40 cellular contexts compared by ENCODE assay signal in the genomic region with DNA sequence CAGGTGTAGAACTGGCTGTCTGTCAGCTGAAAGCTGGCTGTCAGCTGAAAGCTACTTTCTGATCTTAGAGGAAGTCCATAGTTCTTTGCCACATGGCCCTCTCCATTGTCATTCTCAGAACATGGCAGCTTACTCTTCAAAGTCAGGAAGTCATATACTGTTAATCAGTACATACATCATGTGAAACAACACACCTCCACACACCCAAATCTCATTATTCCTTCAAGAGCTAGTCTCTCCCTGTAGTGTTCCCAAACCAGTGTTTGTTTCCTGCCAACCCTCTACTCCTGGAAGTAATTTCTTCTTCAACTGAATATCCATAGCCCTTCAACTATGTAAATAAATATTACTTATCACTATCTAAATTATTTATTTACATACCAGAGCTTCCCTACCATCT. TPM values are rescaled to one million over a fixed set of nuclear protein-coding genes. Genes with fewer than 3 reads are reported as not detected.
"Had no signal": no experiment of that assay in that cellular context is flagged by ENCODE, and none has a peak within 500 bp of the region (broad histone marks: within the 10 kb centered on the region; RNA-seq: fewer than 3 reads in every experiment).

No MANE protein-coding gene starts in this region.

- ATAC-seq: activated naive CD4-positive, alpha-beta T cell treated with anti-CD3 and anti-CD28 coated beads, Interleukin-2, amount 50 U/mL, for 72 hours; activated naive CD8-positive, alpha-beta T cell treated with anti-CD3 and anti-CD28 coated beads, Interleukin-2, amount 50 U/mL, for 24 hours; activated T-cell treated with anti-CD3 and anti-CD28 coated beads, Interleukin-2, amount 50 U/mL, for 4 hours; activated T-cell treated with anti-CD3 and anti-CD28 coated beads, Interleukin-2, amount 50 U/mL, for 72 hours; activated T-helper 17 cell treated with anti-CD3 and anti-CD28 coated beads, Interleukin-2, amount 50 U/mL, for 72 hours; body of pancreas had no signal

- H3K4me1 ChIP-seq: adrenal gland, ascending aorta, body of pancreas, breast epithelium had no signal

- H3K4me3 ChIP-seq: adrenal gland, ascending aorta, body of pancreas, breast epithelium, cardiac muscle cell had no signal

- H3K36me3 ChIP-seq: adrenal gland, ascending aorta, brain microvascular endothelial cell, breast epithelium, cardiac muscle cell had no signal

- H3K27me3 ChIP-seq: adrenal gland, ascending aorta, body of pancreas, brain microvascular endothelial cell, breast epithelium, cardiac muscle cell had no signal

- H3K9me3 ChIP-seq: ascending aorta, body of pancreas had no signal

- H3K27ac ChIP-seq: adrenal gland, ascending aorta, body of pancreas, brain microvascular endothelial cell, breast epithelium, cardiac muscle cell had no signal

- DNase-seq: activated effector memory CD4-positive, alpha-beta T cell treated with anti-CD3 and anti-CD28 coated beads, Interleukin-2, amount 50 U/mL, for 16 hours; activated effector memory CD4-positive, alpha-beta T cell treated with Interleukin-2 at 50 U/mL for 16 hours; activated gamma-delta T cell; activated gamma-delta T cell treated with Interleukin-2 at 50 U/mL for 16 hours; activated naive CD4-positive, alpha-beta T cell; activated naive CD4-positive, alpha-beta T cell treated with anti-CD3 and anti-CD28 coated beads for 36 hours; activated naive CD4-positive, alpha-beta T cell treated with anti-CD3 and anti-CD28 coated beads, Interleukin-2, amount 10 ng/mL, durations not matched to agents 7 days and 5 days; activated naive CD4-positive, alpha-beta T cell treated with anti-CD3 and anti-CD28 coated beads, Interleukin-2, amount 50 U/mL, for 16 hours; activated naive CD4-positive, alpha-beta T cell treated with Interleukin-2 at 50 U/mL for 16 hours; activated naive CD8-positive, alpha-beta T cell treated with anti-CD3 and anti-CD28 coated beads for 36 hours; activated naive CD8-positive, alpha-beta T cell treated with anti-CD3 and anti-CD28 coated beads, Interleukin-2, amount 10 ng/mL, durations not matched to agents 7 days and 5 days; activated naive CD8-positive, alpha-beta T cell treated with anti-CD3 and anti-CD28 coated beads, Interleukin-2, amount 50 U/mL, for 24 hours; activated T-cell treated with anti-CD3 and anti-CD28 coated beads, Interleukin-2, amount 50 U/mL, for 1 hour; activated T-cell treated with anti-CD3 and anti-CD28 coated beads, Interleukin-2, amount 50 U/mL, for 24 hours; activated T-cell treated with anti-CD3 and anti-CD28 coated beads, Interleukin-2, amount 50 U/mL, for 4 hours; activated T-cell treated with anti-CD3 and anti-CD28 coated beads, Interleukin-2, amount 50 U/mL, for 48 hours; activated T-cell treated with anti-CD3 and anti-CD28 coated beads, Interleukin-2, amount 50 U/mL, for 72 hours; adrenal gland; amniotic stem cell; amygdala; anterior cingulate cortex; aorta; body of pancreas; brain microvascular endothelial cell; caudate nucleus; central memory CD4-positive, alpha-beta T cell; cerebellar nuclear complex had no signal

RNA-seq across cellular contexts. Expression of a gene that starts 58.9 kb away (rescaled TPM):
- total RNA-seq: activated naive CD4-positive, alpha-beta T cell treated with anti-CD3 and anti-CD28 coated beads for 36 hours; activated naive CD4-positive, alpha-beta T cell treated with anti-CD3 and anti-CD28 coated beads, Interleukin-2, amount 50 U/mL, for 72 hours; activated naive CD8-positive, alpha-beta T cell treated with anti-CD3 and anti-CD28 coated beads for 36 hours; activated naive CD8-positive, alpha-beta T cell treated with anti-CD3 and anti-CD28 coated beads, Interleukin-2, amount 10 ng/mL, durations not matched to agents 7 days and 5 days; activated T-cell treated with anti-CD3 and anti-CD28 coated beads, Interleukin-2, amount 50 U/mL, for 4 hours; activated T-cell treated with anti-CD3 and anti-CD28 coated beads, Interleukin-2, amount 50 U/mL, for 72 hours; activated T-helper 1 cell treated with anti-CD3 and anti-CD28 coated beads, Interleukin-12 subunit alpha, Interleukin-12 subunit beta, Interleukin-2, Interleukin-4 antibody, amounts not matched to agents 30 ng/mL and 10 ng/mL and 1 ng/mL, durations not matched to agents 14 hours and 24 hours and 36 hours; activated T-helper 17 cell treated with anti-CD3 and anti-CD28 coated beads, Interleukin-2, amount 50 U/mL, for 72 hours; activated T-helper 2 cell treated with anti-CD3 and anti-CD28 coated beads, Interferon-gamma antibody, Interleukin-2, Interleukin-4, amounts not matched to agents 10 μg/mL and 5 μg/mL and 100 μg/mL, durations not matched to agents 14 hours and 24 hours and 36 hours; adrenal gland; aorta; ascending aorta; astrocyte; body of pancreas; breast epithelium; bronchial epithelial cell; cardiac muscle cell; cardiac septum; cerebellum; chondrocyte had no signal
- polyA plus RNA-seq: adipose tissue, adrenal gland, aorta, cardiac muscle cell had no signal
